ENCODE assay signal across 10 cellular contexts in genomic region chr1:42946120-42947009, GRCh38. TPM values are rescaled to one million over a fixed set of nuclear protein-coding genes. Genes with fewer than 3 reads are reported as not detected.
DNase-seq lines count a peak whose midpoint lies in the region; ATAC-seq, FAIRE-seq and TF ChIP-seq lines count a peak whose summit lies in the region.
"Had no signal": no experiment of that assay in that cellular context is flagged by ENCODE, and none has a peak within 500 bp of the region (broad histone marks: within the 10 kb centered on the region; RNA-seq: fewer than 3 reads in every experiment).

No MANE protein-coding gene starts in this region.

- FAIRE-seq in keratinocyte (lab: Jason Lieb, UNC): no peak

- H3K9me1 ChIP-seq in keratinocyte (ENCODE audit: control insufficient read depth, extremely low read depth, insufficient read depth, low read length): peaks cover 4% of the 10 kb centered on the region

- ATAC-seq in activated naive CD8-positive, alpha-beta T cell treated with anti-CD3 and anti-CD28 coated beads, Interleukin-2, amount 10 ng/mL, durations not matched to agents 7 days and 5 days (ENCODE audit: low read depth): no peak

- H3K27ac ChIP-seq in keratinocyte (ENCODE audit: control insufficient read depth, insufficient read depth, low read length): peak overlapping the region; percentile 53
- peak overlapping the region; percentile 41 for H3K27ac ChIP-seq in substantia nigra (ENCODE audit: low read depth, low read length, poor library complexity, severe bottlenecking)

- peaks cover 33 to 50% of the 10 kb centered on the region in 2 experiments for H3K36me3 ChIP-seq in keratinocyte (ENCODE audit: control insufficient read depth in 2 of 2, extremely low read depth in 1 of 2, insufficient read depth in 2 of 2, low read length in 2 of 2)

- H3K27me3 ChIP-seq in keratinocyte (ENCODE audit: control insufficient read depth, extremely low read depth, insufficient read depth, low read length): no peaks in the 10 kb centered on the region

- DNase-seq in activated CD4-positive, alpha-beta T cell treated with anti-CD3 and anti-CD28 coated beads, Interleukin-2, amount 10 ng/mL, durations not matched to agents 24 days and 14 days: no peak
- DNase-seq in activated CD4-positive, alpha-beta T cell treated with anti-CD3 and anti-CD28 coated beads for 1 hour: no peak
- no peak for DNase-seq in activated naive CD8-positive, alpha-beta T cell treated with anti-CD3 and anti-CD28 coated beads, Interleukin-2, amount 10 ng/mL, durations not matched to agents 7 days and 5 days
- DNase-seq in keratinocyte (ENCODE audit: low read depth, low spot score) (no peak), substantia nigra (lab: John Stamatoyannopoulos, UW) (no peak), OCI-M2 (lab: John Stamatoyannopoulos, UW; ENCODE audit: unreplicated experiment) (no peak), GOT3 (lab: John Stamatoyannopoulos, UW) (no peak)
- no peak for DNase-seq in activated T-cell treated with anti-CD3 and anti-CD28 coated beads, Interleukin-2, amount 50 U/mL, for 1 hour
- DNase-seq: NCI-H1694 treated with DMSO at 0.1 percent for 48 hours, SHP77 had no signal

- H3K9me3 ChIP-seq in keratinocyte (ENCODE audit: control insufficient read depth, low read depth, low read length): no peaks in the 10 kb centered on the region

- peaks cover 52% of the 10 kb centered on the region for H3K36me3 Mint-ChIP-seq in activated CD4-positive, alpha-beta T cell treated with anti-CD3 and anti-CD28 coated beads, Interleukin-2, amount 10 ng/mL, durations not matched to agents 24 days and 14 days (ENCODE audit: low read depth)
- peaks cover 39% of the 10 kb centered on the region for H3K36me3 Mint-ChIP-seq in activated naive CD8-positive, alpha-beta T cell treated with anti-CD3 and anti-CD28 coated beads, Interleukin-2, amount 10 ng/mL, durations not matched to agents 7 days and 5 days

- peak overlapping the region; percentile 43 for H3K27ac Mint-ChIP-seq in activated CD4-positive, alpha-beta T cell treated with anti-CD3 and anti-CD28 coated beads, Interleukin-2, amount 10 ng/mL, durations not matched to agents 24 days and 14 days
- peak overlapping the region; percentile 79 for H3K27ac Mint-ChIP-seq in activated naive CD8-positive, alpha-beta T cell treated with anti-CD3 and anti-CD28 coated beads, Interleukin-2, amount 10 ng/mL, durations not matched to agents 7 days and 5 days

- intact Hi-C loops in activated CD4-positive, alpha-beta T cell treated with anti-CD3 and anti-CD28 coated beads, Interleukin-2, amount 10 ng/mL, durations not matched to agents 24 days and 14 days (cut with micrococcal nuclease): no loop called here

- dilution Hi-C loops in keratinocyte (cut with MboI; ENCODE audit: extremely low pct_ligation_motif_present, low sequenced_read_pairs): no loop called here

- peak overlapping the region; percentile 11 for H3K9ac ChIP-seq in keratinocyte (ENCODE audit: control insufficient read depth, extremely low read depth, insufficient read depth, low read length)

- TF ChIP-seq CTCF in keratinocyte (optimal IDR thresholded peaks at IDR 0.05 in 1 of 3, IDR thresholded peaks at IDR 0.05 in 1 of 3, conservative IDR thresholded peaks at IDR 0.05 in 1 of 3; ENCODE audit: extremely low read depth in 1 of 3, insufficient read depth in 2 of 3, low read length in 3 of 3): no peak

- peak overlapping the region; percentile 5 for H3K4me2 ChIP-seq in keratinocyte (ENCODE audit: control insufficient read depth, extremely low read depth, insufficient read depth, low read depth, low read length)

- POLR2A ChIA-PET in activated naive CD8-positive, alpha-beta T cell treated with anti-CD3 and anti-CD28 coated beads, Interleukin-2, amount 10 ng/mL, durations not matched to agents 7 days and 5 days (lab: Charles Lee): interaction anchor here (1.1 to 1.2 kb wide), 2 partner anchors 11 to 179 kb away, joined by 3 read pairs; no protein-coding TSS in a partner anchor

- peaks cover 98% of the 10 kb centered on the region for H3K4me1 ChIP-seq in keratinocyte (ENCODE audit: control insufficient read depth, extremely low read depth, insufficient read depth, low read length)

- H2AFZ ChIP-seq in keratinocyte (ENCODE audit: control insufficient read depth, low read length): no peak overlapping the region

- peak overlapping the region; percentile 68 for H3K4me3 Mint-ChIP-seq in activated CD4-positive, alpha-beta T cell treated with anti-CD3 and anti-CD28 coated beads, Interleukin-2, amount 10 ng/mL, durations not matched to agents 24 days and 14 days
- peak overlapping the region; percentile 72 for H3K4me3 Mint-ChIP-seq in activated naive CD8-positive, alpha-beta T cell treated with anti-CD3 and anti-CD28 coated beads, Interleukin-2, amount 10 ng/mL, durations not matched to agents 7 days and 5 days

- H4K20me1 ChIP-seq in keratinocyte (ENCODE audit: control insufficient read depth, extremely low read depth, insufficient read depth, low read length): peaks cover 25% of the 10 kb centered on the region

- H3K4me3 ChIP-seq in keratinocyte (ENCODE audit: control insufficient read depth in 2 of 3, extremely low read depth in 1 of 3, insufficient read depth in 2 of 3, low read depth in 1 of 3, low read length in 3 of 3): no peak overlapping the region

- H3K79me2 ChIP-seq in keratinocyte (ENCODE audit: control insufficient read depth, insufficient read depth, low read length): peaks cover 76% of the 10 kb centered on the region

- no peaks in the 10 kb centered on the region for H3K27me3 Mint-ChIP-seq in activated CD4-positive, alpha-beta T cell treated with anti-CD3 and anti-CD28 coated beads, Interleukin-2, amount 10 ng/mL, durations not matched to agents 24 days and 14 days
- no peaks in the 10 kb centered on the region for H3K27me3 Mint-ChIP-seq in activated naive CD8-positive, alpha-beta T cell treated with anti-CD3 and anti-CD28 coated beads, Interleukin-2, amount 10 ng/mL, durations not matched to agents 7 days and 5 days

- H3K9me3 Mint-ChIP-seq in activated CD4-positive, alpha-beta T cell treated with anti-CD3 and anti-CD28 coated beads, Interleukin-2, amount 10 ng/mL, durations not matched to agents 24 days and 14 days: no peaks in the 10 kb centered on the region
- H3K9me3 Mint-ChIP-seq in activated naive CD8-positive, alpha-beta T cell treated with anti-CD3 and anti-CD28 coated beads, Interleukin-2, amount 10 ng/mL, durations not matched to agents 7 days and 5 days: no peaks in the 10 kb centered on the region

- peaks cover 90% of the 10 kb centered on the region for H3K4me1 Mint-ChIP-seq in activated CD4-positive, alpha-beta T cell treated with anti-CD3 and anti-CD28 coated beads, Interleukin-2, amount 10 ng/mL, durations not matched to agents 24 days and 14 days
- peaks cover 83% of the 10 kb centered on the region for H3K4me1 Mint-ChIP-seq in activated naive CD8-positive, alpha-beta T cell treated with anti-CD3 and anti-CD28 coated beads, Interleukin-2, amount 10 ng/mL, durations not matched to agents 7 days and 5 days

RNA-seq across cellular contexts. Expression of gene SLC2A1, which starts 12.3 kb away (rescaled TPM):
- 135 and 144 TPM in 2 replicates for total RNA-seq in activated CD4-positive, alpha-beta T cell treated with anti-CD3 and anti-CD28 coated beads, Interleukin-2, amount 10 ng/mL, durations not matched to agents 24 days and 14 days
- total RNA-seq in activated naive CD8-positive, alpha-beta T cell treated with anti-CD3 and anti-CD28 coated beads, Interleukin-2, amount 10 ng/mL, durations not matched to agents 7 days and 5 days: 10 to 100 TPM; 80.8 to 82.3 TPM
- polyA plus RNA-seq in keratinocyte: 580 to 1,115 TPM (median 689 TPM) in 3 replicates
- 202 TPM for polyA plus RNA-seq in keratinocyte (2011; ENCODE audit: low read depth)
- polyA plus RNA-seq in keratinocyte (2011; cell fraction: cytosol; rRNA removed): 275 and 321 TPM in 2 replicates
- 1,814 and 2,318 TPM in 2 replicates for polyA plus RNA-seq in keratinocyte (2011; cell fraction: nucleus; rRNA removed)
- polyA plus RNA-seq in keratinocyte (2012; ENCODE audit: low replicate concordance): 844 and 1,046 TPM in 2 replicates
- polyA minus RNA-seq in keratinocyte: 817 to 1,377 TPM (median 1,072 TPM) in 3 replicates
- polyA minus RNA-seq in keratinocyte (2011; cell fraction: cytosol; rRNA and poly(A)+ RNA removed): 724 TPM
- polyA minus RNA-seq in keratinocyte (2011; cell fraction: nucleus; rRNA and poly(A)+ RNA removed): 1,644 and 2,001 TPM in 2 replicates
